In the genomic region with DNA sequence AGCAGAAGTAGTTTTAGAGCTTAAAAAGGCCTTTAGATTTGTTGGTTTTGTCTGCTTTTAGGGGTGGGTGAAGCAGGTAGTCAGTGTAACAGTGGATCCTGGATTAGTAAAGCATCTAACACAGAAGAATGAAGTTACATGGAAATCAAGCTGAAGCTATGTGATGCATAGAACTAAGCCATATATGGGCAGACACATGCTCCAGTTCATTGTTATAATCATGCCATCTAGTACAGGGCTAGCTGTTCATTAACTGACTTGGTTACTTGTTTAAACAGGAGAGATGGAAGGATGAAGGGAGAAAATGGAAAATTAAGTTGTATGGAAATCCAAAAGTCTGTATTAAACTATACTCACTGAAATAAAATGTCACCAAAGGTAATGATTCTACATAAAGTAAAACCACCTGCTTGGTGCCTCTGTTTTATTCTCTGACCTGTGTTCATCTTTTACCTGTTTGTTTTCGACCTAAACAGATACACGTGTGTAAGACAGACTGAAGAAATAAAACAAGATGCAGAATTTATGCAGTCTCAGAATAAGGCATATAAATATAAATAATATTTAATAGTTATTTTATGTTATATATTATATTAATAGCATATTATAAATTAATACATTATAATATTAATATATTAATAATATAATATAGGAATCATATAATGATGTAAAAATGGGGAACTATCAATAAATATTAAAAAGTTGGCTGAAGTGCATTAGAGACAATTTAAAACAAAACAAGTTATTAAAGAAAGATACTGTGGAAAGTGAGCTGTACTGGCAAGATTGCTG, we compare ENCODE assay signal across 19 cellular contexts.
"Had no signal": no experiment of that assay in that cellular context is flagged by ENCODE, and none has a peak within 500 bp of the region (broad histone marks: within the 10 kb centered on the region; RNA-seq: fewer than 3 reads in every experiment).

No MANE protein-coding gene starts in this region.

- H3K4me3 ChIP-seq: ascending aorta, coronary artery, gastrocnemius medialis, lung had no signal

- H3K27me3 ChIP-seq: ascending aorta, gastrocnemius medialis had no signal

- H3K36me3 Mint-ChIP-seq: mesothelial cell of epicardium had no signal

- H3K36me3 ChIP-seq: ascending aorta, gastrocnemius medialis had no signal

- H3K4me1 ChIP-seq: ascending aorta, gastrocnemius medialis had no signal

- ATAC-seq: gastrocnemius medialis, left colon had no signal

- H3K4me3 Mint-ChIP-seq: activated naive CD4-positive, alpha-beta T cell treated with anti-CD3 and anti-CD28 coated beads, Interleukin-2, amount 50 U/mL, for 24 hours; central memory CD8-positive, alpha-beta T cell; immature natural killer cell; mesothelial cell of epicardium; nephron had no signal

- FAIRE-seq: endometrium had no signal

- DNase-seq: activated CD4-positive, alpha-beta T cell treated with anti-CD3 and anti-CD28 coated beads, Interleukin-2, amount 50 U/mL, for 4 hours; activated gamma-delta T cell; gastrocnemius medialis; immature natural killer cell; left colon; posterior cingulate gyrus; stimulated activated CD4-positive, alpha-beta T cell treated with anti-CD3 and anti-CD28 coated beads, Interleukin-12 subunit alpha, Interleukin-12 subunit beta, amount 100 ng/mL, for 4 hours; stimulated activated CD4-positive, alpha-beta T cell treated with anti-CD3 and anti-CD28 coated beads, Interleukin-1b, Interleukin-23, amount 100 ng/mL, for 48 hours; stimulated activated CD8-positive, alpha-beta memory T cell treated with anti-CD3 and anti-CD28 coated beads, Interleukin-4, amount 100 ng/mL, for 48 hours; stimulated activated naive CD4-positive, alpha-beta T cell had no signal

- H3K27ac ChIP-seq: ascending aorta, coronary artery, gastrocnemius medialis, VCaP had no signal

- H3K9me3 ChIP-seq: ascending aorta, gastrocnemius medialis had no signal

- H3K27ac Mint-ChIP-seq: activated naive CD4-positive, alpha-beta T cell treated with anti-CD3 and anti-CD28 coated beads, Interleukin-2, amount 50 U/mL, for 24 hours; immature natural killer cell; mesothelial cell of epicardium had no signal

- H3K4me1 Mint-ChIP-seq: activated naive CD4-positive, alpha-beta T cell treated with anti-CD3 and anti-CD28 coated beads, Interleukin-2, amount 50 U/mL, for 24 hours; central memory CD8-positive, alpha-beta T cell; immature natural killer cell; mesothelial cell of epicardium; nephron had no signal

- H3K27me3 Mint-ChIP-seq: activated naive CD4-positive, alpha-beta T cell treated with anti-CD3 and anti-CD28 coated beads, Interleukin-2, amount 50 U/mL, for 24 hours; central memory CD8-positive, alpha-beta T cell had no signal
